In genomic region chr19:38683393-38684077, GRCh38 we compare ENCODE assay signal across 8 cellular contexts. TPM values are rescaled to one million over a fixed set of nuclear protein-coding genes. Genes with fewer than 3 reads are reported as not detected.
DNase-seq lines count a peak whose midpoint lies in the region; ATAC-seq, FAIRE-seq and TF ChIP-seq lines count a peak whose summit lies in the region.

No MANE protein-coding gene starts in this region.

- TF ChIP-seq CTCF in pancreas (IDR thresholded peaks at IDR 0.05), result no peak

- peak; percentile 15 for DNase-seq in SKM-1 treated with dmso at 0.1 percent for 144 hours (lab: John Stamatoyannopoulos, UW; ENCODE audit: unreplicated experiment)
- DNase-seq in SKM-1 (lab: John Stamatoyannopoulos, UW; ENCODE audit: unreplicated experiment), result no peak
- DNase-seq in RCC 7860 (ENCODE audit: low spot score), result peak; percentile 100
- peak; percentile 47 for DNase-seq in activated gamma-delta T cell (lab: John Stamatoyannopoulos, UW)
- peak; percentile 100 for DNase-seq in glomerular visceral epithelial cell (ENCODE audit: extremely low spot score)
- DNase-seq in pancreas, result peak; percentile 83 to 97 (median 95)
- no peak for DNase-seq in frontal cortex (ENCODE audit: low spot score in 2 of 2)

- H3K4me3 ChIP-seq in pancreas, result no peak overlapping the region

- H3K36me3 ChIP-seq in pancreas, result no peaks in the 10 kb centered on the region

- no peaks in the 10 kb centered on the region for H3K27me3 ChIP-seq in pancreas

- peak; percentile 92 for FAIRE-seq in RCC 7860 (lab: Jason Lieb, UNC)
- FAIRE-seq in pancreas (lab: Jason Lieb, UNC), result no peak
- FAIRE-seq in frontal cortex (lab: Jason Lieb, UNC), result no peak

- H3K9me3 ChIP-seq in pancreas, result no peaks in the 10 kb centered on the region

- H3K27ac ChIP-seq in pancreas, result peak overlapping the region; percentile 89 to 99 (median 96)

- ATAC-seq in pancreas, result peak; percentile 87 to 92 (median 91)
- ATAC-seq in GM21723 (IDR thresholded peaks at IDR 0.05; ENCODE audit: unreplicated experiment), result no peak

- peaks cover 53 to 78% (median 76%) of the 10 kb centered on the region in 3 donors for H3K4me1 ChIP-seq in pancreas

- intact Hi-C loops in pancreas (cut with DNase I), result no loop called here

- 13 to 15% methylated on average over 10 of the region's 10 CpGs for WGBS in pancreas, 2 donors

RNA-seq across cellular contexts. Expression of gene ACTN4, which starts 36.1 kb away (rescaled TPM):
- total RNA-seq in pancreas, result 100 to 1,000 TPM; 137 to 284 (median 189) TPM
- 100 to 1,000 TPM in 1 of 2 donors, 10 to 100 TPM in 1; 98.2 to 195 TPM for polyA plus RNA-seq in pancreas
- 50.1 TPM for total RNA-seq in frontal cortex

Comparison
In these comparisons a context has a peak if more than half of its experiments do, and no peak if none do; other contexts are left out.
1. DNase-seq: peak in SKM-1 treated with dmso at 0.1 percent for 144 hours (single experiment), RCC 7860 (single experiment), activated gamma-delta T cell (single experiment), glomerular visceral epithelial cell (single experiment) and pancreas (6 of 6); none in SKM-1 (single experiment) and frontal cortex (0 of 2).